In genomic region chr2:216216951-216217903, GRCh38 we compare ENCODE assay signal across 9 cellular contexts.
DNase-seq lines count a peak whose midpoint lies in the region; ATAC-seq, FAIRE-seq and TF ChIP-seq lines count a peak whose summit lies in the region.
"Had no signal": no experiment of that assay in that cellular context is flagged by ENCODE, and none has a peak within 500 bp of the region (broad histone marks: within the 10 kb centered on the region; RNA-seq: fewer than 3 reads in every experiment).

No MANE protein-coding gene starts in this region.

- no peak overlapping the region for H3K23ac ChIP-seq in neuronal stem cell (ENCODE audit: low read depth, low read length, poor library complexity)

- H3K27me3 ChIP-seq in BLaER1 (no peaks in the 10 kb centered on the region), pancreas (no peaks in the 10 kb centered on the region), neuronal stem cell (ENCODE audit: control insufficient read depth in 3 of 3, insufficient read depth in 3 of 3, low read depth in 1 of 3, low read length in 3 of 3) (no peaks in the 10 kb centered on the region)
- H3K27me3 ChIP-seq: neutrophil had no signal

- POLR2A ChIA-PET in activated CD4-positive, alpha-beta memory T cell treated with anti-CD3 and anti-CD28 coated beads for 36 hours (lab: Charles Lee) = interaction anchor here (0.7 to 1.2 kb wide), 2 partner anchors 9 to 144 kb away, joined by 3 read pairs; no protein-coding TSS in a partner anchor

- CTCF ChIA-PET in activated CD4-positive, alpha-beta memory T cell treated with anti-CD3 and anti-CD28 coated beads for 36 hours (lab: Charles Lee) = interaction anchor here (0.6 to 3.8 kb wide), 3 partner anchors 33 to 187 kb away, joined by 3 to 22 read pairs (median 4); no protein-coding TSS in a partner anchor

- intact Hi-C loops in activated CD4-positive, alpha-beta memory T cell treated with anti-CD3 and anti-CD28 coated beads for 36 hours (cut with micrococcal nuclease) = loop anchor here (1.0 kb wide), 1 partner anchor 11 kb away; no protein-coding TSS in a partner anchor
- intact Hi-C loops in kidney (cut with DNase I) = no loop called here
- intact Hi-C loops in pancreas (cut with DNase I) = no loop called here

- H3K18ac ChIP-seq in neuronal stem cell (ENCODE audit: low read length) = no peak overlapping the region

- no peak overlapping the region for H3K4me3 Mint-ChIP-seq in activated CD4-positive, alpha-beta memory T cell treated with anti-CD3 and anti-CD28 coated beads for 36 hours

- H2AK5ac ChIP-seq in neuronal stem cell (ENCODE audit: low read depth, low read length) = no peak overlapping the region

- H4K91ac ChIP-seq in neuronal stem cell (ENCODE audit: low read depth, low read length, poor library complexity) = no peak overlapping the region

- H3K4ac ChIP-seq in neuronal stem cell (ENCODE audit: low read length) = no peak overlapping the region

- H3K79me1 ChIP-seq in neuronal stem cell (ENCODE audit: low read depth, low read length) = no peaks in the 10 kb centered on the region

- H2BK120ac ChIP-seq in neuronal stem cell (ENCODE audit: low read depth, low read length) = no peak overlapping the region

- H2BK15ac ChIP-seq in neuronal stem cell (ENCODE audit: low read length) = no peak overlapping the region

- no peaks in the 10 kb centered on the region for H3K27me3 Mint-ChIP-seq in activated CD4-positive, alpha-beta memory T cell treated with anti-CD3 and anti-CD28 coated beads for 36 hours

- FAIRE-seq in kidney (lab: Jason Lieb, UNC) = no peak
- no peak for FAIRE-seq in pancreas (lab: Jason Lieb, UNC)

- H3K27ac Mint-ChIP-seq in activated CD4-positive, alpha-beta memory T cell treated with anti-CD3 and anti-CD28 coated beads for 36 hours = peak overlapping the region; percentile 52

- peaks cover 1% of the 10 kb centered on the region for H3K36me3 Mint-ChIP-seq in activated CD4-positive, alpha-beta memory T cell treated with anti-CD3 and anti-CD28 coated beads for 36 hours

- ATAC-seq in pancreas = no peak
- ATAC-seq in GM21786 (IDR thresholded peaks at IDR 0.05; ENCODE audit: unreplicated experiment) = no peak

- DNase-seq in H4 (ENCODE audit: low spot score) (peak; percentile 70), kidney (no peak), pancreas (no peak), NCI-H2196 (lab: John Stamatoyannopoulos, UW; ENCODE audit: unreplicated experiment) (no peak), neuronal stem cell (ENCODE audit: low spot score) (no peak)
- DNase-seq in activated CD4-positive, alpha-beta memory T cell treated with anti-CD3 and anti-CD28 coated beads for 36 hours = peak; percentile 57

- H4K8ac ChIP-seq in neuronal stem cell (ENCODE audit: low read depth, low read length) = no peak overlapping the region

- TF ChIP-seq CTCF in kidney (IDR thresholded peaks at IDR 0.05; ENCODE audit: borderline replicate concordance, extremely low read depth, insufficient read depth) = no peak
- no peak for TF ChIP-seq CTCF in pancreas (IDR thresholded peaks at IDR 0.05)

- peaks cover 36% of the 10 kb centered on the region for H3K4me1 Mint-ChIP-seq in activated CD4-positive, alpha-beta memory T cell treated with anti-CD3 and anti-CD28 coated beads for 36 hours (ENCODE audit: low read depth)

- no peaks in the 10 kb centered on the region for H4K20me1 ChIP-seq in BLaER1

- H3K4me2 ChIP-seq in BLaER1 (peak overlapping the region; percentile 66), neuronal stem cell (ENCODE audit: insufficient read depth, low read length, poor library complexity, severe bottlenecking) (no peak overlapping the region)

- no peak overlapping the region for H3K4me3 ChIP-seq in BLaER1
- H3K4me3 ChIP-seq in kidney (ENCODE audit: low read length in 2 of 2) = no peak overlapping the region
- H3K4me3 ChIP-seq in pancreas = no peak overlapping the region
- H3K4me3 ChIP-seq in neuronal stem cell (ENCODE audit: low read length in 2 of 2) = no peak overlapping the region

- H3K9me3 ChIP-seq in BLaER1 (no peaks in the 10 kb centered on the region), kidney (ENCODE audit: control insufficient read depth in 1 of 2, low read length in 2 of 2) (no peaks in the 10 kb centered on the region), pancreas (no peaks in the 10 kb centered on the region), neuronal stem cell (replicated peaks in 1 of 2; ENCODE audit: control insufficient read depth in 2 of 2, insufficient read depth in 1 of 2, low read depth in 1 of 2, low read length in 2 of 2) (no peaks in the 10 kb centered on the region)
- H3K9me3 ChIP-seq: neutrophil had no signal

- peaks cover 7% of the 10 kb centered on the region; the same call in 1 of the 2 replicates for H3K36me3 ChIP-seq in BLaER1
- H3K36me3 ChIP-seq in kidney (ENCODE audit: control insufficient read depth in 1 of 2, insufficient read depth in 2 of 2, low read length in 2 of 2) = no peaks in the 10 kb centered on the region
- no peaks in the 10 kb centered on the region for H3K36me3 ChIP-seq in pancreas
- H3K36me3 ChIP-seq in neuronal stem cell (replicated peaks in 1 of 2; ENCODE audit: control insufficient read depth in 2 of 2, insufficient read depth in 2 of 2, low read length in 2 of 2) = peaks cover 0 to 36% of the 10 kb centered on the region in 2 donors

- H3K4me1 ChIP-seq in BLaER1 = peaks cover 68% of the 10 kb centered on the region
- H3K4me1 ChIP-seq in kidney (ENCODE audit: control insufficient read depth in 1 of 2, insufficient read depth in 1 of 2, low read depth in 1 of 2, low read length in 2 of 2) = peaks cover 0 to 8% of the 10 kb centered on the region in 2 donors
- H3K4me1 ChIP-seq in pancreas = peaks cover 0 to 10% (median 0%) of the 10 kb centered on the region in 3 donors
- peaks cover 0 to 5% of the 10 kb centered on the region in 2 donors for H3K4me1 ChIP-seq in neuronal stem cell (ENCODE audit: control insufficient read depth in 2 of 2, insufficient read depth in 1 of 2, low read depth in 1 of 2, low read length in 2 of 2)

- H3K9ac ChIP-seq in BLaER1 = peak overlapping the region; percentile 11; the same call in 1 of the 2 replicates
- no peak overlapping the region for H3K9ac ChIP-seq in kidney (ENCODE audit: low read length in 2 of 2)
- H3K9ac ChIP-seq in neuronal stem cell (ENCODE audit: low read depth, low read length, poor library complexity) = no peak overlapping the region

- no peaks in the 10 kb centered on the region for H3K9me3 Mint-ChIP-seq in activated CD4-positive, alpha-beta memory T cell treated with anti-CD3 and anti-CD28 coated beads for 36 hours

- H3K14ac ChIP-seq in neuronal stem cell (ENCODE audit: low read length) = no peak overlapping the region

- WGBS in pancreas, 2 donors = 90 to 91% methylated on average over 7 of the region's 7 CpGs
- no CpG with 5 or more reads among the region's 7 CpGs for WGBS in neuronal stem cell (ENCODE audit: extremely low coverage in 2 of 2, insufficient read length in 2 of 2, insufficient replicate concordance in 1 of 2), 2 donors

- peak overlapping the region; percentile 52 for H3K27ac ChIP-seq in BLaER1
- peak overlapping the region; percentile 2 to 63 for H3K27ac ChIP-seq in kidney (ENCODE audit: low read depth in 2 of 2, low read length in 2 of 2)
- no peak overlapping the region for H3K27ac ChIP-seq in pancreas
- H3K27ac ChIP-seq in neuronal stem cell (replicated peaks; ENCODE audit: low read length) = no peak overlapping the region
- H3K27ac ChIP-seq: neutrophil had no signal

- H2AFZ ChIP-seq in neuronal stem cell (ENCODE audit: low read length) = no peak overlapping the region

- H2BK5ac ChIP-seq in neuronal stem cell (ENCODE audit: low read length) = no peak overlapping the region

- no peak overlapping the region for H2BK12ac ChIP-seq in neuronal stem cell (ENCODE audit: low read length)

Comparison
In these comparisons a context has a peak if more than half of its experiments do, and no peak if none do; other contexts are left out.
1. H3K27ac ChIP-seq: peak in BLaER1 (single experiment) and kidney (2 of 2); none in pancreas (0 of 4) and neuronal stem cell (single experiment).
2. DNase-seq: peak in H4 (single experiment) and activated CD4-positive, alpha-beta memory T cell treated with anti-CD3 and anti-CD28 coated beads for 36 hours (single experiment); none in kidney (single experiment), pancreas (0 of 6), NCI-H2196 (single experiment) and neuronal stem cell (single experiment).